In the genomic region with DNA sequence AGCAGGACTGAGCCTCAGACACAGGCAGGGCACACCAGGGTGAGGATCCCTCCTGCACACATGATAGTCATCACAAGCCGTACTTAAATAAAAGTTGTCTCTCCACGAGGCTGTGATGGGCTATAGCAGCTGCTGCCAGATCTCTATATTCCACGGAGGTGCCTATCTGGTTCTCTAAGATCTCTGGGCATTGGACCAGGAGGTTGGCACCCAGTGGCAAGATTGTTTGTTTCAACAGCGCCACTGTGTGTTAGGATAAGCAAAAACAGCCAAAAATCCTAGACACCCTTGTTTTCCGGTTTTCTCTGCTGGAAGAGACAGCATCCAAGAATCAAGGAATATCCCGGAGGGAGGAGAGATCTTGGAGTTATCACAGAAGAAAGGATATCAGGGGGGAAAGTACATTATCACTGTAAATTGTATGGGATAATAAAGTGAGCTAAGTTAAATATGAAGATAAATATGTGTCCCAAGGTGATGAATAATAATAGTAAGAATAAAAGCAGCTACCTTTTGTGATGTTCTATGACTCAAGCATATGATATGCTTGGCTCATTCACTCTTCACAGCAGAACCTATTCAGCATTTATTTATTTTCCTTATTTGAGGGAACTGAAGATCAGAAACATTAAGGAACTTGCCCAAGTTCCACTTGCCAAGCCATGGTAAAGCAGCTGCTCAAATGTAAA, we compare ENCODE assay signal across 8 cellular contexts.
A peak's percentile ranks its signal among the peaks of the same experiment; 100 is the strongest.
DNase-seq lines count a peak whose midpoint lies in the region; TF ChIP-seq lines count a peak whose summit lies in the region.

No MANE protein-coding gene starts in this region.

- peak; percentile 71 for DNase-seq in AG08395 (ENCODE audit: low spot score)
- peak; percentile 44 for DNase-seq in GM10266 (ENCODE audit: extremely low spot score)
- DNase-seq in NCI-H2081 (lab: John Stamatoyannopoulos, UW) = peak; percentile 48 to 80
- no peak for DNase-seq in astrocyte of the cerebellum (ENCODE audit: low read depth)
- DNase-seq in iPS-NIHi11 (ENCODE audit: low spot score) = peak; percentile 81
- peak; percentile 85 for DNase-seq in superior temporal gyrus (ENCODE audit: extremely low spot score)
- DNase-seq in cerebellar nuclear complex (lab: John Stamatoyannopoulos, UW) = no peak
- DNase-seq in activated naive CD4-positive, alpha-beta T cell treated with Interleukin-2 at 50 U/mL for 16 hours = no peak

- no peak overlapping the region for H3K4me3 ChIP-seq in astrocyte of the cerebellum (ENCODE audit: low read depth, low read length)

- in situ Hi-C loops in astrocyte of the cerebellum (cut with HindIII; ENCODE audit: low sequenced_read_pairs) = no loop called here

- peak; percentile 55 for TF ChIP-seq CTCF in GM10266 (IDR thresholded peaks at IDR 0.05; ENCODE audit: control insufficient read depth, insufficient read depth, low read depth, missing control alignments)
- peak; percentile 66 for TF ChIP-seq CTCF in astrocyte of the cerebellum (IDR thresholded peaks at IDR 0.05; ENCODE audit: low read depth, low read length, missing control alignments)

Comparison
In these comparisons a context has a peak if more than half of its experiments do, and no peak if none do; other contexts are left out.
1. DNase-seq: peak in AG08395 (single experiment), GM10266 (single experiment), NCI-H2081 (2 of 2), iPS-NIHi11 (single experiment) and superior temporal gyrus (single experiment); none in astrocyte of the cerebellum (single experiment), cerebellar nuclear complex (0 of 2) and activated naive CD4-positive, alpha-beta T cell treated with Interleukin-2 at 50 U/mL for 16 hours (single experiment).